In the genomic region with DNA sequence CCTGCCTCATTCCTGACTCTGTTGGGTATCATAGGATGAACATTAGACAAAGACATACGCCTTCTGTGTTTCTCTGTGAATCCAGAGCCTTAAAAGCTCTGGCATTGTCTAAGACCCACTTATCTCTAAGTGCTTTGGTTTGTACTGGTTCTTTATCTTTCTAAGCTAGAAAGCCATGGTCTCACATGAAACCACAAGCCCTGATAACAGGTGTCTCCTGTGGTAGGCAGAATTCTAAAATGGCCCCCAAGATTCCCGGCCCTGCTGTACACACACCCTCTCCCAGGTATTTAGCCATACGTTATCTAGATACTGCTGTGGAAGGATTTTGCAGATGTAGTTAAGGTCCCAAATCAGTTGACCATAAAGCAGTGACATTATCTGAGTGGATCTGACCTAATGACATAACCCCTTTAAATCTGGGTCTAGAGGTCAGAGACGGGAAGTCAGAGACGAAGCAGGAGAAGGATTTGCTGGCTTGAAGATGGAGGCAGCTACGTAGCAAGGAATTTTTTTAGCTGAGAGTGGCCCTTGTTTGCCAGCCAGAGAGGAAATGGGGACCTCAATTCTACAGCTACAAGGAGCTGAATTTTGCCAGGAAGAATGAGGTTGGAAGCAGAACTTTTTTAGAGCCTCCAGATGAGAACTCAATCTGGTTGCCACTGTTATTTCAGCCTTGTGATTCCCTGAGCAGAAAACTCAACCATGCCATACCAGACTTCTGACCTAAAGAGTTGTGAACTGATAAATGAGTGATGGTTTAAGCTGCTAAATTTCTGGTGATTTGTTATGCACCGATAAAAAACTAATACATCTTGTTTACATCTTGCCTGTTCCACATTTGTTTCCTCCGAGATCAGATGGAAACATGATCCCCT, we compare ENCODE assay signal across 18 cellular contexts.
DNase-seq lines count a peak whose midpoint lies in the region; ATAC-seq and TF ChIP-seq lines count a peak whose summit lies in the region.
"Had no signal": no experiment of that assay in that cellular context is flagged by ENCODE, and none has a peak within 500 bp of the region (broad histone marks: within the 10 kb centered on the region; RNA-seq: fewer than 3 reads in every experiment).

No MANE protein-coding gene starts in this region.

- H3K27me3 ChIP-seq in HCT116 (ENCODE audit: insufficient read depth, low read length): no peaks in the 10 kb centered on the region
- H3K27me3 ChIP-seq in osteoblast (ENCODE audit: insufficient read depth, low read length): no peaks in the 10 kb centered on the region
- H3K27me3 ChIP-seq: BE2C, foreskin keratinocyte, ovary, spleen, thyroid gland had no signal

- H3K9me2 ChIP-seq in HCT116 (ENCODE audit: insufficient read depth): no peaks in the 10 kb centered on the region

- H3K4me3 ChIP-seq in HCT116 (replicated peaks in 1 of 2; ENCODE audit: low read depth in 1 of 2, low read length in 2 of 2): no peak overlapping the region
- H3K4me3 ChIP-seq in osteoblast (ENCODE audit: insufficient read depth, low read length): peak overlapping the region; percentile 5
- H3K4me3 ChIP-seq: ovary, spleen, thyroid gland had no signal

- DNase-seq in HCT116 (ENCODE audit: low read depth, low spot score) (no peak), NCI-H345 treated with DMSO at 0.1 percent for 48 hours (lab: John Stamatoyannopoulos, UW; ENCODE audit: unreplicated experiment) (peak; percentile 15), chondrocyte (ENCODE audit: low spot score) (no peak), osteoblast (ENCODE audit: insufficient read length, low spot score, missing footprints) (no peak), GM20000 (ENCODE audit: low spot score) (no peak), GM03348 (ENCODE audit: low spot score) (no peak), NCI-H1092 treated with DMSO at 0.1 percent for 48 hours (lab: John Stamatoyannopoulos, UW) (no peak)
- DNase-seq: activated CD4-positive, alpha-beta T cell treated with anti-CD3 and anti-CD28 coated beads for 4 hours; activated gamma-delta T cell; Karpas-422; NCI-H526; ovary; spleen; thyroid gland had no signal

- intact Hi-C loops in HCT116 (cut with micrococcal nuclease): no loop called here

- peak overlapping the region; percentile 48 for H3K4me2 ChIP-seq in HCT116 (ENCODE audit: low read length)
- peak overlapping the region; percentile 63 for H3K4me2 ChIP-seq in osteoblast (ENCODE audit: insufficient read depth, low read length)

- no TSS peak for BruUV-seq in HCT116 (replicated peaks; lab: Mats Ljungman, UMichigan)

- H3K4me1 Mint-ChIP-seq in chondrocyte (ENCODE audit: low read depth): peaks cover 37% of the 10 kb centered on the region

- POLR2A ChIA-PET in HCT116 (lab: Charles Lee): no interaction called here

- no peaks in the 10 kb centered on the region for H4K20me1 ChIP-seq in HCT116 (ENCODE audit: insufficient read depth)
- no peaks in the 10 kb centered on the region for H4K20me1 ChIP-seq in osteoblast (ENCODE audit: insufficient read depth, low read length)

- H2AFZ ChIP-seq in HCT116 (ENCODE audit: low read depth, low read length, poor library complexity, severe bottlenecking) (no peak overlapping the region), osteoblast (ENCODE audit: low read length) (no peak overlapping the region)

- no peaks in the 10 kb centered on the region for H3K36me3 Mint-ChIP-seq in chondrocyte (ENCODE audit: low read depth)

- no peak for TF ChIP-seq POLR2A in HCT116 (IDR thresholded peaks at IDR 0.05; ENCODE audit: borderline replicate concordance, extremely low read depth, insufficient read depth, insufficient read length)

- H3K36me3 ChIP-seq in HCT116 (ENCODE audit: control insufficient read depth in 1 of 2, insufficient read depth in 2 of 2, low read length in 2 of 2): no peaks in the 10 kb centered on the region
- H3K36me3 ChIP-seq in osteoblast (ENCODE audit: insufficient read depth, low read length): no peaks in the 10 kb centered on the region
- H3K36me3 ChIP-seq: BE2C, ovary, thyroid gland had no signal

- H3K4me3 Mint-ChIP-seq in chondrocyte (ENCODE audit: unreplicated experiment): no peak overlapping the region

- H3K9me3 ChIP-seq in HCT116 (ENCODE audit: control insufficient read depth in 1 of 2, insufficient read depth in 1 of 2, low read depth in 1 of 2, low read length in 2 of 2) (no peaks in the 10 kb centered on the region), osteoblast (ENCODE audit: low read depth, low read length) (no peaks in the 10 kb centered on the region)
- H3K9me3 ChIP-seq: BE2C, ovary, spleen, thyroid gland had no signal

- no peak overlapping the region for H3K9ac ChIP-seq in HCT116 (ENCODE audit: low read length)

- H3K9me3 Mint-ChIP-seq in chondrocyte (ENCODE audit: low read depth): no peaks in the 10 kb centered on the region

- ATAC-seq in HCT116: no peak
- ATAC-seq in HG02798 (IDR thresholded peaks at IDR 0.05; ENCODE audit: poor library complexity, unreplicated experiment): no peak

- H3K79me2 ChIP-seq in HCT116 (ENCODE audit: insufficient read depth, low read length) (no peaks in the 10 kb centered on the region), osteoblast (ENCODE audit: insufficient read depth, low read length) (no peaks in the 10 kb centered on the region)

- TF ChIP-seq RAD21 in HCT116 (IDR thresholded peaks at IDR 0.05; ENCODE audit: low read depth): no peak

- no peak for TF ChIP-seq CTCF in HCT116 (IDR thresholded peaks at IDR 0.05 in 2 of 3, conservative IDR thresholded peaks at IDR 0.05 in 1 of 3; ENCODE audit: borderline replicate concordance in 1 of 3, insufficient read depth in 1 of 3, low read depth in 2 of 3, low read length in 2 of 3)
- no peak for TF ChIP-seq CTCF in chondrocyte (IDR thresholded peaks at IDR 0.05)
- no peak for TF ChIP-seq CTCF in osteoblast (IDR thresholded peaks at IDR 0.05; ENCODE audit: extremely low read depth, low read depth, low read length)
- TF ChIP-seq CTCF in GM20000 (IDR thresholded peaks at IDR 0.05; ENCODE audit: extremely low read depth, missing control alignments): no peak

- H3K27me3 Mint-ChIP-seq in chondrocyte (ENCODE audit: low read depth): no peaks in the 10 kb centered on the region

- H3K27ac ChIP-seq in HCT116 (ENCODE audit: low read depth, low read length): no peak overlapping the region
- H3K27ac ChIP-seq in osteoblast (ENCODE audit: low read depth, low read length): peak overlapping the region; percentile 76
- H3K27ac ChIP-seq: foreskin keratinocyte, HL-60, ovary, spleen, thyroid gland had no signal

- H3K27ac Mint-ChIP-seq in chondrocyte (ENCODE audit: unreplicated experiment): peak overlapping the region; percentile 72

- H3K4me1 ChIP-seq in HCT116 (ENCODE audit: control insufficient read depth in 1 of 2, insufficient read depth in 2 of 2, low read length in 2 of 2) (peaks cover 16 to 28% of the 10 kb centered on the region in 2 experiments), osteoblast (ENCODE audit: insufficient read depth, low read length) (peaks cover 30% of the 10 kb centered on the region)
- H3K4me1 ChIP-seq: spleen had no signal

- RAD21 ChIA-PET in HCT116 (lab: Charles Lee; ENCODE audit: low non-redundant PET in 1 of 2, low total read pairs in 2 of 2, uncharacterized antibody in 2 of 2, unreplicated experiment in 2 of 2): no interaction called here

- CTCF ChIA-PET in HCT116 (lab: Charles Lee): interaction anchor here (0.9 kb wide), 1 partner anchor 69 kb away, joined by 3 read pairs; no protein-coding TSS in a partner anchor

TF ChIP-seq in HCT116, 20 proteins besides CTCF, POLR2A, EP300 and RAD21:
- TF ChIP-seq, protein P1, sequence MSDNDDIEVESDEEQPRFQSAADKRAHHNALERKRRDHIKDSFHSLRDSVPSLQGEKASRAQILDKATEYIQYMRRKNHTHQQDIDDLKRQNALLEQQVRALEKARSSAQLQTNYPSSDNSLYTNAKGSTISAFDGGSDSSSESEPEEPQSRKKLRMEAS (IDR thresholded peaks at IDR 0.05): no peak
- TF ChIP-seq YY1 (IDR thresholded peaks at IDR 0.05; ENCODE audit: extremely low read depth, insufficient replicate concordance, low read depth, low read length) (no peak), EZH2 (IDR thresholded peaks at IDR 0.05) (no peak), CEBPB (IDR thresholded peaks at IDR 0.05; ENCODE audit: low read depth) (no peak), FOSL1 (IDR thresholded peaks at IDR 0.05; ENCODE audit: low read depth) (no peak), TCF7L2 (IDR thresholded peaks at IDR 0.05; ENCODE audit: borderline replicate concordance, extremely low read depth, insufficient read depth, insufficient read length) (no peak), POLR2AphosphoS5 (IDR thresholded peaks at IDR 0.05; ENCODE audit: low read depth, low read length) (no peak), SP1 (IDR thresholded peaks at IDR 0.05; ENCODE audit: low read depth) (no peak), EZH2phosphoT487 (IDR thresholded peaks at IDR 0.05; ENCODE audit: borderline replicate concordance) (no peak)
- TF ChIP-seq, protein P2, sequence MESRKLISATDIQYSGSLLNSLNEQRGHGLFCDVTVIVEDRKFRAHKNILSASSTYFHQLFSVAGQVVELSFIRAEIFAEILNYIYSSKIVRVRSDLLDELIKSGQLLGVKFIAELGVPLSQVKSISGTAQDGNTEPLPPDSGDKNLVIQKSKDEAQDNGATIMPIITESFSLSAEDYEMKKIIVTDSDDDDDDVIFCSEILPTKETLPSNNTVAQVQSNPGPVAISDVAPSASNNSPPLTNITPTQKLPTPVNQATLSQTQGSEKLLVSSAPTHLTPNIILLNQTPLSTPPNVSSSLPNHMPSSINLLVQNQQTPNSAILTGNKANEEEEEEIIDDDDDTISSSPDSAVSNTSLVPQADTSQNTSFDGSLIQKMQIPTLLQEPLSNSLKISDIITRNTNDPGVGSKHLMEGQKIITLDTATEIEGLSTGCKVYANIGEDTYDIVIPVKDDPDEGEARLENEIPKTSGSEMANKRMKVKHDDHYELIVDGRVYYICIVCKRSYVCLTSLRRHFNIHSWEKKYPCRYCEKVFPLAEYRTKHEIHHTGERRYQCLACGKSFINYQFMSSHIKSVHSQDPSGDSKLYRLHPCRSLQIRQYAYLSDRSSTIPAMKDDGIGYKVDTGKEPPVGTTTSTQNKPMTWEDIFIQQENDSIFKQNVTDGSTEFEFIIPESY (IDR thresholded peaks at IDR 0.05; ENCODE audit: extremely low read depth, insufficient replicate concordance, low read length): no peak
